ENCODE assay signal across 1 cellular context in the genomic region with DNA sequence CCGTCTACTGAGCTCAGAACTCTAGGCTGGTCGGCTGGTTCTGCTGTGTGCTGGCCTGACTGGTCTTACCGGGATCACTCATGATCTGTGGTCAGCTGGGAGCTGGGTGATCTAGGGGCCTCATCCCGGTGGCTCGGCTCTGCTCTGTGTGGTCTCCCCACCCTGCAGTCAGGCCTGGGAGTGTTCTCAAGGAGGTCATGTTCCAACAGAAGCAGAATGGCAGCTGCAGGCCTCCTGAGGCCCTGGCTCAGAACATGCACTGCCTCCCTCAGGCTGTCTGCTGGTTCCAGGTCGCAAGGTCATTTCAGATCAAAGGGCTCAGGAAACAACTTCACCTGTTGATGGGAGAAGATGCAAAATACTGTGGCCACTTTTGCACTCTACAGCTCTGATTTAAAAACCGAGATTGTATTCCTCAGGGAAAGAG.
A peak's percentile ranks its signal among the peaks of the same experiment; 100 is the strongest.
TF ChIP-seq lines count a peak whose summit lies in the region.

No MANE protein-coding gene starts in this region.

TF ChIP-seq in HepG2, 621 proteins besides CTCF, POLR2A, EP300 and RAD21 (continued from another document and continues in another):
- TF ChIP-seq, protein P1, sequence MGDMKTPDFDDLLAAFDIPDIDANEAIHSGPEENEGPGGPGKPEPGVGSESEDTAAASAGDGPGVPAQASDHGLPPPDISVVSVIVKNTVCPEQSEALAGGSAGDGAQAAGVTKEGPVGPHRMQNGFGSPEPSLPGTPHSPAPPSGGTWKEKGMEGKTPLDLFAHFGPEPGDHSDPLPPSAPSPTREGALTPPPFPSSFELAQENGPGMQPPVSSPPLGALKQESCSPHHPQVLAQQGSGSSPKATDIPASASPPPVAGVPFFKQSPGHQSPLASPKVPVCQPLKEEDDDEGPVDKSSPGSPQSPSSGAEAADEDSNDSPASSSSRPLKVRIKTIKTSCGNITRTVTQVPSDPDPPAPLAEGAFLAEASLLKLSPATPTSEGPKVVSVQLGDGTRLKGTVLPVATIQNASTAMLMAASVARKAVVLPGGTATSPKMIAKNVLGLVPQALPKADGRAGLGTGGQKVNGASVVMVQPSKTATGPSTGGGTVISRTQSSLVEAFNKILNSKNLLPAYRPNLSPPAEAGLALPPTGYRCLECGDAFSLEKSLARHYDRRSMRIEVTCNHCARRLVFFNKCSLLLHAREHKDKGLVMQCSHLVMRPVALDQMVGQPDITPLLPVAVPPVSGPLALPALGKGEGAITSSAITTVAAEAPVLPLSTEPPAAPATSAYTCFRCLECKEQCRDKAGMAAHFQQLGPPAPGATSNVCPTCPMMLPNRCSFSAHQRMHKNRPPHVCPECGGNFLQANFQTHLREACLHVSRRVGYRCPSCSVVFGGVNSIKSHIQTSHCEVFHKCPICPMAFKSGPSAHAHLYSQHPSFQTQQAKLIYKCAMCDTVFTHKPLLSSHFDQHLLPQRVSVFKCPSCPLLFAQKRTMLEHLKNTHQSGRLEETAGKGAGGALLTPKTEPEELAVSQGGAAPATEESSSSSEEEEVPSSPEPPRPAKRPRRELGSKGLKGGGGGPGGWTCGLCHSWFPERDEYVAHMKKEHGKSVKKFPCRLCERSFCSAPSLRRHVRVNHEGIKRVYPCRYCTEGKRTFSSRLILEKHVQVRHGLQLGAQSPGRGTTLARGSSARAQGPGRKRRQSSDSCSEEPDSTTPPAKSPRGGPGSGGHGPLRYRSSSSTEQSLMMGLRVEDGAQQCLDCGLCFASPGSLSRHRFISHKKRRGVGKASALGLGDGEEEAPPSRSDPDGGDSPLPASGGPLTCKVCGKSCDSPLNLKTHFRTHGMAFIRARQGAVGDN (CRISPR knock-in tag; IDR thresholded peaks at IDR 0.05), result peak; percentile 89
- TF ChIP-seq, protein P2, sequence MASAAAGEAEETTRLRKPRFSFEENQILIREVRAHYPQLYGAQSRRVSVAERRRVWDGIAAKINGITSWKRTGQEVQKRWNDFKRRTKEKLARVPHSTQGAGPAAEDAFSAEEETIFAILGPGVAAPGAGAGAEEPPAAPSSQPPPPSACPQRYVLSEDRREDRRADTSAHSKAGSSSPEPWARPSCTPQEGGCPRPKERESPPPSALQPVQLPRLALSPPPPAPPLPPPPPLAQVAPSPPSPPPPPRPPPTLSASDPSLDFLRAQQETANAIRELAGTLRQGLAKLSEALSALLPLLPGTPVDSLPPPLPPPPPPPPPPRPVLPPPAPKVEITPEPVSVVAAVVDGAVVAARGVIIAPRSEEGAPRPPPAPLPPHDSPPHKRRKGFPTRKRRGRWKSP (CRISPR knock-in tag; IDR thresholded peaks at IDR 0.05), result no peak
- TF ChIP-seq TAF15 (IDR thresholded peaks at IDR 0.05; ENCODE audit: low read depth, low read length, poor library complexity, severe bottlenecking), result no peak
- peak; percentile 98 for TF ChIP-seq NR2F6 (IDR thresholded peaks at IDR 0.05)
- TF ChIP-seq NR2F6 (CRISPR knock-in tag; IDR thresholded peaks at IDR 0.05), result peak; percentile 99
- TF ChIP-seq AKAP8 (CRISPR knock-in tag; IDR thresholded peaks at IDR 0.05), result no peak
- no peak for TF ChIP-seq HNRNPUL1 (IDR thresholded peaks at IDR 0.05; ENCODE audit: low read depth, low read length)
- no peak for TF ChIP-seq BRCA1 (CRISPR knock-in tag; IDR thresholded peaks at IDR 0.05)
- TF ChIP-seq HIVEP1 (CRISPR knock-in tag; IDR thresholded peaks at IDR 0.05), result no peak
- no peak for TF ChIP-seq ZNF34 (CRISPR knock-in tag; IDR thresholded peaks at IDR 0.05; ENCODE audit: borderline replicate concordance)
- TF ChIP-seq FOXJ3 (CRISPR knock-in tag; IDR thresholded peaks at IDR 0.05; ENCODE audit: borderline replicate concordance), result peak; percentile 52; the same call in 1 of the 2 replicates
- no peak for TF ChIP-seq TAF1 (CRISPR knock-in tag; IDR thresholded peaks at IDR 0.05)
- TF ChIP-seq ZNF326 (CRISPR knock-in tag; IDR thresholded peaks at IDR 0.05; ENCODE audit: borderline replicate concordance), result no peak
- TF ChIP-seq ZNF562 (CRISPR knock-in tag; IDR thresholded peaks at IDR 0.05; ENCODE audit: borderline replicate concordance), result no peak
- TF ChIP-seq, protein P3, sequence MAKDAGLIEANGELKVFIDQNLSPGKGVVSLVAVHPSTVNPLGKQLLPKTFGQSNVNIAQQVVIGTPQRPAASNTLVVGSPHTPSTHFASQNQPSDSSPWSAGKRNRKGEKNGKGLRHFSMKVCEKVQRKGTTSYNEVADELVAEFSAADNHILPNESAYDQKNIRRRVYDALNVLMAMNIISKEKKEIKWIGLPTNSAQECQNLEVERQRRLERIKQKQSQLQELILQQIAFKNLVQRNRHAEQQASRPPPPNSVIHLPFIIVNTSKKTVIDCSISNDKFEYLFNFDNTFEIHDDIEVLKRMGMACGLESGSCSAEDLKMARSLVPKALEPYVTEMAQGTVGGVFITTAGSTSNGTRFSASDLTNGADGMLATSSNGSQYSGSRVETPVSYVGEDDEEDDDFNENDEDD (CRISPR knock-in tag; IDR thresholded peaks at IDR 0.05; ENCODE audit: borderline replicate concordance), result peak; percentile 64; the same call in 1 of the 2 replicates
- TF ChIP-seq, protein P4, sequence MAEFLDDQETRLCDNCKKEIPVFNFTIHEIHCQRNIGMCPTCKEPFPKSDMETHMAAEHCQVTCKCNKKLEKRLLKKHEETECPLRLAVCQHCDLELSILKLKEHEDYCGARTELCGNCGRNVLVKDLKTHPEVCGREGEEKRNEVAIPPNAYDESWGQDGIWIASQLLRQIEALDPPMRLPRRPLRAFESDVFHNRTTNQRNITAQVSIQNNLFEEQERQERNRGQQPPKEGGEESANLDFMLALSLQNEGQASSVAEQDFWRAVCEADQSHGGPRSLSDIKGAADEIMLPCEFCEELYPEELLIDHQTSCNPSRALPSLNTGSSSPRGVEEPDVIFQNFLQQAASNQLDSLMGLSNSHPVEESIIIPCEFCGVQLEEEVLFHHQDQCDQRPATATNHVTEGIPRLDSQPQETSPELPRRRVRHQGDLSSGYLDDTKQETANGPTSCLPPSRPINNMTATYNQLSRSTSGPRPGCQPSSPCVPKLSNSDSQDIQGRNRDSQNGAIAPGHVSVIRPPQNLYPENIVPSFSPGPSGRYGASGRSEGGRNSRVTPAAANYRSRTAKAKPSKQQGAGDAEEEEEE (CRISPR knock-in tag; IDR thresholded peaks at IDR 0.05; ENCODE audit: borderline replicate concordance), result no peak
- TF ChIP-seq ZFP36L2 (CRISPR knock-in tag; IDR thresholded peaks at IDR 0.05), result no peak
- TF ChIP-seq ZNF484 (CRISPR knock-in tag; IDR thresholded peaks at IDR 0.05; ENCODE audit: borderline replicate concordance, low read depth), result no peak
- 0 out of 2 replicates have a peak, but pooled peaks have one; percentile 53 for TF ChIP-seq ZSCAN29 (CRISPR knock-in tag; conservative IDR thresholded peaks at IDR 0.05)
- TF ChIP-seq, protein P5, sequence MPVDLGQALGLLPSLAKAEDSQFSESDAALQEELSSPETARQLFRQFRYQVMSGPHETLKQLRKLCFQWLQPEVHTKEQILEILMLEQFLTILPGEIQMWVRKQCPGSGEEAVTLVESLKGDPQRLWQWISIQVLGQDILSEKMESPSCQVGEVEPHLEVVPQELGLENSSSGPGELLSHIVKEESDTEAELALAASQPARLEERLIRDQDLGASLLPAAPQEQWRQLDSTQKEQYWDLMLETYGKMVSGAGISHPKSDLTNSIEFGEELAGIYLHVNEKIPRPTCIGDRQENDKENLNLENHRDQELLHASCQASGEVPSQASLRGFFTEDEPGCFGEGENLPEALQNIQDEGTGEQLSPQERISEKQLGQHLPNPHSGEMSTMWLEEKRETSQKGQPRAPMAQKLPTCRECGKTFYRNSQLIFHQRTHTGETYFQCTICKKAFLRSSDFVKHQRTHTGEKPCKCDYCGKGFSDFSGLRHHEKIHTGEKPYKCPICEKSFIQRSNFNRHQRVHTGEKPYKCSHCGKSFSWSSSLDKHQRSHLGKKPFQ (CRISPR knock-in tag; IDR thresholded peaks at IDR 0.05; ENCODE audit: insufficient replicate concordance), result no peak
- TF ChIP-seq ARHGAP35 (CRISPR knock-in tag; IDR thresholded peaks at IDR 0.05; ENCODE audit: borderline replicate concordance), result no peak
- 0 out of 2 replicates have a peak, but pooled peaks have one; percentile 38 for TF ChIP-seq KMT2A (CRISPR knock-in tag; IDR thresholded peaks at IDR 0.05)
- TF ChIP-seq, protein P6, sequence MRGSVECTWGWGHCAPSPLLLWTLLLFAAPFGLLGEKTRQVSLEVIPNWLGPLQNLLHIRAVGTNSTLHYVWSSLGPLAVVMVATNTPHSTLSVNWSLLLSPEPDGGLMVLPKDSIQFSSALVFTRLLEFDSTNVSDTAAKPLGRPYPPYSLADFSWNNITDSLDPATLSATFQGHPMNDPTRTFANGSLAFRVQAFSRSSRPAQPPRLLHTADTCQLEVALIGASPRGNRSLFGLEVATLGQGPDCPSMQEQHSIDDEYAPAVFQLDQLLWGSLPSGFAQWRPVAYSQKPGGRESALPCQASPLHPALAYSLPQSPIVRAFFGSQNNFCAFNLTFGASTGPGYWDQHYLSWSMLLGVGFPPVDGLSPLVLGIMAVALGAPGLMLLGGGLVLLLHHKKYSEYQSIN (CRISPR knock-in tag; IDR thresholded peaks at IDR 0.05; ENCODE audit: borderline replicate concordance), result no peak
- TF ChIP-seq KLF15 (CRISPR knock-in tag; IDR thresholded peaks at IDR 0.05; ENCODE audit: borderline replicate concordance), result no peak
- TF ChIP-seq, protein P7, sequence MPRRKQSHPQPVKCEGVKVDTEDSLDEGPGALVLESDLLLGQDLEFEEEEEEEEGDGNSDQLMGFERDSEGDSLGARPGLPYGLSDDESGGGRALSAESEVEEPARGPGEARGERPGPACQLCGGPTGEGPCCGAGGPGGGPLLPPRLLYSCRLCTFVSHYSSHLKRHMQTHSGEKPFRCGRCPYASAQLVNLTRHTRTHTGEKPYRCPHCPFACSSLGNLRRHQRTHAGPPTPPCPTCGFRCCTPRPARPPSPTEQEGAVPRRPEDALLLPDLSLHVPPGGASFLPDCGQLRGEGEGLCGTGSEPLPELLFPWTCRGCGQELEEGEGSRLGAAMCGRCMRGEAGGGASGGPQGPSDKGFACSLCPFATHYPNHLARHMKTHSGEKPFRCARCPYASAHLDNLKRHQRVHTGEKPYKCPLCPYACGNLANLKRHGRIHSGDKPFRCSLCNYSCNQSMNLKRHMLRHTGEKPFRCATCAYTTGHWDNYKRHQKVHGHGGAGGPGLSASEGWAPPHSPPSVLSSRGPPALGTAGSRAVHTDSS (CRISPR knock-in tag; conservative IDR thresholded peaks at IDR 0.05), result no peak
- TF ChIP-seq RFX5 (IDR thresholded peaks at IDR 0.05; ENCODE audit: low read depth, low read length), result no peak
- no peak; the same call in 1 of the 2 replicates for TF ChIP-seq DMAP1 (CRISPR knock-in tag; IDR thresholded peaks at IDR 0.05)
- no peak for TF ChIP-seq MAFG (CRISPR knock-in tag; IDR thresholded peaks at IDR 0.05)
- no peak; the same call in 1 of the 2 replicates for TF ChIP-seq ZSCAN21 (CRISPR knock-in tag; IDR thresholded peaks at IDR 0.05; ENCODE audit: borderline replicate concordance)
- no peak for TF ChIP-seq YY1 (IDR thresholded peaks at IDR 0.05; ENCODE audit: insufficient read depth, insufficient replicate concordance, low read depth, low read length)
- no peak for TF ChIP-seq KDM2A (CRISPR knock-in tag; IDR thresholded peaks at IDR 0.05; ENCODE audit: borderline replicate concordance, low read depth)
- TF ChIP-seq SOX13 (IDR thresholded peaks at IDR 0.05), result no peak
- TF ChIP-seq SOX13 (CRISPR knock-in tag; conservative IDR thresholded peaks at IDR 0.05 in 1 of 2, IDR thresholded peaks at IDR 0.05 in 1 of 2), result peak in 1 of 2 experiments; percentile 86; a peak in 2 of 4 replicates
- TF ChIP-seq U2AF2 (IDR thresholded peaks at IDR 0.05; ENCODE audit: low read depth, low read length), result no peak
- TF ChIP-seq ZNF430 (CRISPR knock-in tag; IDR thresholded peaks at IDR 0.05), result no peak
- no peak for TF ChIP-seq HNF4G (IDR thresholded peaks at IDR 0.05; ENCODE audit: borderline replicate concordance, low read depth, low read length)
- TF ChIP-seq HNF4G (CRISPR knock-in tag; IDR thresholded peaks at IDR 0.05; ENCODE audit: borderline replicate concordance, low read depth), result peak; percentile 70; the same call in 1 of the 2 replicates
- TF ChIP-seq NFIB (CRISPR knock-in tag; IDR thresholded peaks at IDR 0.05; ENCODE audit: borderline replicate concordance), result no peak
- TF ChIP-seq GABPB1 (CRISPR knock-in tag; IDR thresholded peaks at IDR 0.05), result 0 out of 2 replicates have a peak, but pooled peaks have one; percentile 23
- TF ChIP-seq GTF3A (CRISPR knock-in tag; conservative IDR thresholded peaks at IDR 0.05), result no peak
- TF ChIP-seq, protein P8, sequence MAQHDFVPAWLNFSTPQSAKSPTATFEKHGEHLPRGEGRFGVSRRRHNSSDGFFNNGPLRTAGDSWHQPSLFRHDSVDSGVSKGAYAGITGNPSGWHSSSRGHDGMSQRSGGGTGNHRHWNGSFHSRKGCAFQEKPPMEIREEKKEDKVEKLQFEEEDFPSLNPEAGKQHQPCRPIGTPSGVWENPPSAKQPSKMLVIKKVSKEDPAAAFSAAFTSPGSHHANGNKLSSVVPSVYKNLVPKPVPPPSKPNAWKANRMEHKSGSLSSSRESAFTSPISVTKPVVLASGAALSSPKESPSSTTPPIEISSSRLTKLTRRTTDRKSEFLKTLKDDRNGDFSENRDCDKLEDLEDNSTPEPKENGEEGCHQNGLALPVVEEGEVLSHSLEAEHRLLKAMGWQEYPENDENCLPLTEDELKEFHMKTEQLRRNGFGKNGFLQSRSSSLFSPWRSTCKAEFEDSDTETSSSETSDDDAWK (CRISPR knock-in tag; IDR thresholded peaks at IDR 0.05), result no peak
- TF ChIP-seq YEATS2 (CRISPR knock-in tag; IDR thresholded peaks at IDR 0.05; ENCODE audit: borderline replicate concordance), result 0 out of 2 replicates have a peak, but pooled peaks have one; percentile 12
- TF ChIP-seq, protein P9, sequence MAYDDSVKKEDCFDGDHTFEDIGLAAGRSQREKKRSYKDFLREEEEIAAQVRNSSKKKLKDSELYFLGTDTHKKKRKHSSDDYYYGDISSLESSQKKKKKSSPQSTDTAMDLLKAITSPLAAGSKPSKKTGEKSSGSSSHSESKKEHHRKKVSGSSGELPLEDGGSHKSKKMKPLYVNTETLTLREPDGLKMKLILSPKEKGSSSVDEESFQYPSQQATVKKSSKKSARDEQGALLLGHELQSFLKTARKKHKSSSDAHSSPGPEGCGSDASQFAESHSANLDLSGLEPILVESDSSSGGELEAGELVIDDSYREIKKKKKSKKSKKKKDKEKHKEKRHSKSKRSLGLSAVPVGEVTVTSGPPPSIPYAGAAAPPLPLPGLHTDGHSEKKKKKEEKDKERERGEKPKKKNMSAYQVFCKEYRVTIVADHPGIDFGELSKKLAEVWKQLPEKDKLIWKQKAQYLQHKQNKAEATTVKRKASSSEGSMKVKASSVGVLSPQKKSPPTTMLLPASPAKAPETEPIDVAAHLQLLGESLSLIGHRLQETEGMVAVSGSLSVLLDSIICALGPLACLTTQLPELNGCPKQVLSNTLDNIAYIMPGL (CRISPR knock-in tag; IDR thresholded peaks at IDR 0.05; ENCODE audit: borderline replicate concordance in 1 of 2, low read depth in 1 of 2), result 0 out of 4 replicates have a peak, but pooled peaks of 1 of the 2 experiments have one; percentile 30
- TF ChIP-seq ZNF333 (CRISPR knock-in tag; IDR thresholded peaks at IDR 0.05; ENCODE audit: borderline replicate concordance), result no peak
